Comparison of ENCODE assay signal across 8 cellular contexts in genomic region chr6:163414367-163415175, GRCh38. TPM values are rescaled to one million over a fixed set of nuclear protein-coding genes. Genes with fewer than 3 reads are reported as not detected.
DNase-seq lines count a peak whose midpoint lies in the region; ATAC-seq and TF ChIP-seq lines count a peak whose summit lies in the region.

QKI (plus strand) TSS chr6:163414718; CDS start chr6:163415194, 476 bp downstream.

- no peaks in the 10 kb centered on the region for H3K27me3 ChIP-seq in HUES6 (ENCODE audit: control insufficient read depth, insufficient read depth, low read length)
- H3K27me3 ChIP-seq in heart left ventricle, result no peaks in the 10 kb centered on the region

- H3K4me3 ChIP-seq in HUES6 (ENCODE audit: low read depth, low read length) (peak within 1 kb of the TSS; percentile 99), heart left ventricle (peak within 1 kb of the TSS; percentile 69 to 97 (median 86))

- peak within 1 kb of the TSS; percentile 94 for H3K27ac ChIP-seq in HUES6 (ENCODE audit: low read depth, low read length)
- H3K27ac ChIP-seq in heart left ventricle, result peak within 1 kb of the TSS; percentile 96 to 100 (median 100)

- H3K36me3 ChIP-seq in HUES6 (ENCODE audit: control insufficient read depth, insufficient read depth, low read length) (no peaks in the 10 kb centered on the region), heart left ventricle (no peaks in the 10 kb centered on the region)

- intact Hi-C loops in heart left ventricle (cut with DNase I), result loop anchor here in 9 of 10 donors (2.0 to 10.0 kb wide), 17 partner anchors 77 to 1513 kb away; partner anchors contain the start of genes PACRG (in 2 of the 9) and PRKN (in 2 of the 9)
- intact Hi-C loops in posterior vena cava (cut with DNase I), result loop anchor here in 1 of 2 donors (5.0 to 10.0 kb wide), 2 partner anchors 670 to 1212 kb away; no protein-coding TSS in a partner anchor

- no peak for TF ChIP-seq CTCF in heart left ventricle (IDR thresholded peaks at IDR 0.05)
- TF ChIP-seq CTCF in type B pancreatic cell (conservative IDR thresholded peaks at IDR 0.05), result no peak

- H3K27me3 Mint-ChIP-seq in type B pancreatic cell, result no peaks in the 10 kb centered on the region

- H3K4me3 Mint-ChIP-seq in type B pancreatic cell, result peak within 1 kb of the TSS; percentile 92

- no peaks in the 10 kb centered on the region for H3K36me3 Mint-ChIP-seq in type B pancreatic cell

- peak; percentile 74 to 95 for TF ChIP-seq POLR2A in heart left ventricle (IDR thresholded peaks at IDR 0.05)

- H3K9me3 Mint-ChIP-seq in type B pancreatic cell, result no peaks in the 10 kb centered on the region

- peak; percentile 86 for DNase-seq in D341Med (ENCODE audit: low spot score)
- peak; percentile 40 to 62 for DNase-seq in SW 1271 (lab: John Stamatoyannopoulos, UW)
- DNase-seq in activated naive CD8-positive, alpha-beta T cell treated with anti-CD3 and anti-CD28 coated beads, Interleukin-2, amount 50 U/mL, for 16 hours (ENCODE audit: low read depth, low spot score), result peak; percentile 43
- DNase-seq in heart left ventricle, result peak; percentile 92 to 95 (median 92)
- DNase-seq in posterior vena cava (ENCODE audit: low spot score), result peak; percentile 96
- DNase-seq in type B pancreatic cell (ENCODE audit: extremely low spot score, unreplicated experiment), result peak; percentile 81

- H3K9me3 ChIP-seq in HUES6 (ENCODE audit: control insufficient read depth, insufficient read depth, low read depth, low read length), result no peaks in the 10 kb centered on the region
- H3K9me3 ChIP-seq in heart left ventricle, result no peaks in the 10 kb centered on the region

- WGBS in heart left ventricle, 4 donors, result 0 to 1% (median 1%) methylated on average over 27 to 141 of the region's 141 CpGs

- peak within 1 kb of the TSS; percentile 90 for H3K9ac ChIP-seq in HUES6 (ENCODE audit: low read length)

- H3K4me1 Mint-ChIP-seq in type B pancreatic cell (ENCODE audit: unreplicated experiment), result peaks cover 32% of the 10 kb centered on the region

- ATAC-seq in GM21367 (IDR thresholded peaks at IDR 0.05; ENCODE audit: unreplicated experiment) (peak; percentile 29), heart left ventricle (peak; percentile 16 to 73 (median 58))

- H3K4me1 ChIP-seq in HUES6 (ENCODE audit: control insufficient read depth, insufficient read depth, low read length) (peaks cover 28% of the 10 kb centered on the region), heart left ventricle (peaks cover 0 to 37% (median 9%) of the 10 kb centered on the region in 12 donors)

- H3K27ac Mint-ChIP-seq in type B pancreatic cell, result peak within 1 kb of the TSS; percentile 83

RNA-seq across cellular contexts. Expression of gene QKI, which starts in this region (rescaled TPM):
- 100 to 1,000 TPM; 367 to 607 (median 489) TPM for total RNA-seq in heart left ventricle
- polyA plus RNA-seq in heart left ventricle, result 100 to 1,000 TPM in 1 of 2 donors, 10 to 100 TPM in 1; 80.2 to 250 TPM
- 100 to 1,000 TPM; 116 to 138 TPM for total RNA-seq in posterior vena cava
- 50.4 and 150 TPM in 2 replicates for total RNA-seq in type B pancreatic cell (ENCODE audit: low replicate concordance)

Comparison
In these comparisons a context has a peak if more than half of its experiments do, and no peak if none do; other contexts are left out.
1. Peak in every context shown above with its lines: DNase-seq, ATAC-seq, H3K4me3 ChIP-seq and H3K27ac ChIP-seq.
2. DNase-seq: peak in every context shown above with its lines; median percentile 96 in posterior vena cava; 92 in heart left ventricle; 86 in D341Med; 81 in type B pancreatic cell; 51 in SW 1271; 43 in activated naive CD8-positive, alpha-beta T cell treated with anti-CD3 and anti-CD28 coated beads, Interleukin-2, amount 50 U/mL, for 16 hours.